In genomic region chr4:35038079-35038805, GRCh38 we compare ENCODE assay signal across 22 cellular contexts.
"Had no signal": no experiment of that assay in that cellular context is flagged by ENCODE, and none has a peak within 500 bp of the region (broad histone marks: within the 10 kb centered on the region; RNA-seq: fewer than 3 reads in every experiment).

No MANE protein-coding gene starts in this region.

- H3K9me3 ChIP-seq: uterus had no signal

- H3K9me3 Mint-ChIP-seq: activated CD4-positive, alpha-beta T cell treated with anti-CD3 and anti-CD28 coated beads, Interleukin-2, amount 10 ng/mL, durations not matched to agents 7 days and 5 days; endodermal cell; nephron had no signal

- ATAC-seq: activated CD4-positive, CD25-positive, alpha-beta regulatory T cell treated with anti-CD3 and anti-CD28 coated beads, Interleukin-2, amount 50 U/mL, for 24 hours; activated CD8-positive, alpha-beta T cell treated with anti-CD3 and anti-CD28 coated beads, Interleukin-2, amount 10 ng/mL, durations not matched to agents 7 days and 5 days; left colon had no signal

- H3K4me3 Mint-ChIP-seq: activated CD4-positive, alpha-beta T cell treated with anti-CD3 and anti-CD28 coated beads, Interleukin-2, amount 10 ng/mL, durations not matched to agents 7 days and 5 days; activated CD8-positive, alpha-beta T cell treated with anti-CD3 and anti-CD28 coated beads, Interleukin-2, amount 10 ng/mL, durations not matched to agents 7 days and 5 days; activated naive CD4-positive, alpha-beta T cell treated with anti-CD3 and anti-CD28 coated beads for 36 hours; activated T-cell treated with anti-CD3 and anti-CD28 coated beads, Interleukin-2, amount 50 U/mL, for 24 hours; endodermal cell; nephron had no signal

- H3K27me3 Mint-ChIP-seq: activated CD4-positive, alpha-beta T cell treated with anti-CD3 and anti-CD28 coated beads, Interleukin-2, amount 10 ng/mL, durations not matched to agents 7 days and 5 days; activated T-cell treated with anti-CD3 and anti-CD28 coated beads, Interleukin-2, amount 50 U/mL, for 24 hours had no signal

- H3K4me1 ChIP-seq: tibial nerve, uterus had no signal

- H3K4me3 ChIP-seq: dorsolateral prefrontal cortex, lung, tibial nerve, uterus had no signal

- H3K27ac Mint-ChIP-seq: activated CD4-positive, alpha-beta T cell treated with anti-CD3 and anti-CD28 coated beads, Interleukin-2, amount 10 ng/mL, durations not matched to agents 7 days and 5 days; activated CD8-positive, alpha-beta T cell treated with anti-CD3 and anti-CD28 coated beads, Interleukin-2, amount 10 ng/mL, durations not matched to agents 7 days and 5 days; activated naive CD4-positive, alpha-beta T cell treated with anti-CD3 and anti-CD28 coated beads for 36 hours; activated T-cell treated with anti-CD3 and anti-CD28 coated beads, Interleukin-2, amount 50 U/mL, for 24 hours; endodermal cell; nephron had no signal

- H3K27ac ChIP-seq: brain microvascular endothelial cell, dorsolateral prefrontal cortex, epithelial cell of prostate, tibial nerve, uterus had no signal

- H3K36me3 ChIP-seq: brain microvascular endothelial cell, tibial nerve, uterus had no signal

- DNase-seq: activated CD4-positive, alpha-beta T cell treated with anti-CD3 and anti-CD28 coated beads, Interleukin-2, amount 10 ng/mL, durations not matched to agents 7 days and 5 days; activated CD8-positive, alpha-beta T cell treated with anti-CD3 and anti-CD28 coated beads, Interleukin-2, amount 10 ng/mL, durations not matched to agents 7 days and 5 days; activated naive CD4-positive, alpha-beta T cell treated with anti-CD3 and anti-CD28 coated beads for 36 hours; activated T-cell treated with anti-CD3 and anti-CD28 coated beads, Interleukin-2, amount 50 U/mL, for 24 hours; anterior cingulate cortex; brain microvascular endothelial cell; central memory CD4-positive, alpha-beta T cell; endodermal cell; foreskin melanocyte; glutamatergic neuron; hippocampal formation; left colon; occipital lobe; stimulated activated naive CD4-positive, alpha-beta T cell treated with Interleukin-2 at 50 U/mL for 16 hours; T1000; uterus had no signal

- H3K4me1 Mint-ChIP-seq: activated CD4-positive, alpha-beta T cell treated with anti-CD3 and anti-CD28 coated beads, Interleukin-2, amount 10 ng/mL, durations not matched to agents 7 days and 5 days; endodermal cell; nephron had no signal

- H3K27me3 ChIP-seq: brain microvascular endothelial cell, dorsolateral prefrontal cortex, tibial nerve, uterus had no signal
